In the genomic region with DNA sequence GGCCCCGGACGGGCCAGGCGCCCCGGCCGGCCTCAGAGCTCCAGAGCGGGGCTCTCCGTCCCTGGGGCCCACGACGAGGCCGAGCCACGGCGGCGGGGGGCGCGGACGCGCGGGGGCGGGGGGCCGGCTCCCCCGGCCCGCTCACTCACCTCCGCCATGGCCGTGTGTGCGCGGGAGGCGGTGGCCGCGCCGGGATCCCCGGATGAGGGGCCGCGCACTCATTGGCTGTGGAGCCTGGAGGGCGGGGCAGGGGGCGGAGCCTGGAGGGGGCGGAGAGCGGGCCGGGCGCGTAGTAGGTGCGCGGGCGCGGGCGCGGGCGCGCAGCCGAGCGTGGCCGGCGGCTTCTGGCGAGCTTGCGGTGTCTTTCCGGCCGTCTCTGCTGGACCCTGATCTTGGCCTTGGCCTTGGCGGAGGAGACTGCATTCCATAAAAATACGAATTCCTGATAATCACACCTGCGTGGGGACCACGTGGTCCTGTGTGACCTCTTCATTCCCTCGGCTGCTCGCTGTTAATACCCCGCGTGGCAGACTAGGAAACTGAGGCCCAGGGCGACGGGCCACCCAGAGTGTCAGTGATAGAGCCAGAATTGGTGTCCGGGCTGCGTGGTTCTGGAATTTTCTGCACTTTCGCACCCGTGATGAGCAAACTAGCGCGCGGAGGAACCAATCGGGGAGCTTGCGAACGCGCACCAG, we compare ENCODE assay signal across 2 cellular contexts.
TF ChIP-seq lines count a peak whose summit lies in the region.

A gene with protein sequence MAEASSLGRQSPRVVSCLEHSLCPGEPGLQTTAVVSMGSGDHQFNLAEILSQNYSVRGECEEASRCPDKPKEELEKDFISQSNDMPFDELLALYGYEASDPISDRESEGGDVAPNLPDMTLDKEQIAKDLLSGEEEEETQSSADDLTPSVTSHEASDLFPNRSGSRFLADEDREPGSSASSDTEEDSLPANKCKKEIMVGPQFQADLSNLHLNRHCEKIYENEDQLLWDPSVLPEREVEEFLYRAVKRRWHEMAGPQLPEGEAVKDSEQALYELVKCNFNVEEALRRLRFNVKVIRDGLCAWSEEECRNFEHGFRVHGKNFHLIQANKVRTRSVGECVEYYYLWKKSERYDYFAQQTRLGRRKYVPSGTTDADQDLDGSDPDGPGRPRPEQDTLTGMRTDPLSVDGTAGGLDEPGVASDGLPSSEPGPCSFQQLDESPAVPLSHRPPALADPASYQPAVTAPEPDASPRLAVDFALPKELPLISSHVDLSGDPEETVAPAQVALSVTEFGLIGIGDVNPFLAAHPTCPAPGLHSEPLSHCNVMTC (minus strand): TSS at position 172 of the 695 bp plus-strand sequence. CDS start 14 bp downstream, at position 158.

TF ChIP-seq in A549, 52 proteins besides CTCF, POLR2A, EP300 and RAD21:
- TF ChIP-seq, protein P1, sequence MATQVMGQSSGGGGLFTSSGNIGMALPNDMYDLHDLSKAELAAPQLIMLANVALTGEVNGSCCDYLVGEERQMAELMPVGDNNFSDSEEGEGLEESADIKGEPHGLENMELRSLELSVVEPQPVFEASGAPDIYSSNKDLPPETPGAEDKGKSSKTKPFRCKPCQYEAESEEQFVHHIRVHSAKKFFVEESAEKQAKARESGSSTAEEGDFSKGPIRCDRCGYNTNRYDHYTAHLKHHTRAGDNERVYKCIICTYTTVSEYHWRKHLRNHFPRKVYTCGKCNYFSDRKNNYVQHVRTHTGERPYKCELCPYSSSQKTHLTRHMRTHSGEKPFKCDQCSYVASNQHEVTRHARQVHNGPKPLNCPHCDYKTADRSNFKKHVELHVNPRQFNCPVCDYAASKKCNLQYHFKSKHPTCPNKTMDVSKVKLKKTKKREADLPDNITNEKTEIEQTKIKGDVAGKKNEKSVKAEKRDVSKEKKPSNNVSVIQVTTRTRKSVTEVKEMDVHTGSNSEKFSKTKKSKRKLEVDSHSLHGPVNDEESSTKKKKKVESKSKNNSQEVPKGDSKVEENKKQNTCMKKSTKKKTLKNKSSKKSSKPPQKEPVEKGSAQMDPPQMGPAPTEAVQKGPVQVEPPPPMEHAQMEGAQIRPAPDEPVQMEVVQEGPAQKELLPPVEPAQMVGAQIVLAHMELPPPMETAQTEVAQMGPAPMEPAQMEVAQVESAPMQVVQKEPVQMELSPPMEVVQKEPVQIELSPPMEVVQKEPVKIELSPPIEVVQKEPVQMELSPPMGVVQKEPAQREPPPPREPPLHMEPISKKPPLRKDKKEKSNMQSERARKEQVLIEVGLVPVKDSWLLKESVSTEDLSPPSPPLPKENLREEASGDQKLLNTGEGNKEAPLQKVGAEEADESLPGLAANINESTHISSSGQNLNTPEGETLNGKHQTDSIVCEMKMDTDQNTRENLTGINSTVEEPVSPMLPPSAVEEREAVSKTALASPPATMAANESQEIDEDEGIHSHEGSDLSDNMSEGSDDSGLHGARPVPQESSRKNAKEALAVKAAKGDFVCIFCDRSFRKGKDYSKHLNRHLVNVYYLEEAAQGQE (IDR thresholded peaks at IDR 0.05) = no peak
- TF ChIP-seq ZNF302 (CRISPR knock-in tag; IDR thresholded peaks at IDR 0.05) (no peak), RNF2 (IDR thresholded peaks at IDR 0.05; ENCODE audit: borderline replicate concordance, low read depth) (no peak), PHF8 (IDR thresholded peaks at IDR 0.05; ENCODE audit: borderline replicate concordance, low read depth) (peak; percentile 31; the same call in 1 of the 2 replicates), MYC (IDR thresholded peaks at IDR 0.05; ENCODE audit: borderline replicate concordance, low read length) (0 out of 2 replicates have a peak, but pooled peaks have one; percentile 68), JUN (IDR thresholded peaks at IDR 0.05) (peak; percentile 58 to 82; a peak in 4 of 5 replicates), HOXB5 (CRISPR knock-in tag; IDR thresholded peaks at IDR 0.05) (peak; percentile 63; the same call in 1 of the 2 replicates), HOXB13 (CRISPR knock-in tag; IDR thresholded peaks at IDR 0.05; ENCODE audit: low read depth) (0 out of 2 replicates have a peak, but pooled peaks have one; percentile 27), JUNB (IDR thresholded peaks at IDR 0.05) (no peak)
- TF ChIP-seq, protein P2, sequence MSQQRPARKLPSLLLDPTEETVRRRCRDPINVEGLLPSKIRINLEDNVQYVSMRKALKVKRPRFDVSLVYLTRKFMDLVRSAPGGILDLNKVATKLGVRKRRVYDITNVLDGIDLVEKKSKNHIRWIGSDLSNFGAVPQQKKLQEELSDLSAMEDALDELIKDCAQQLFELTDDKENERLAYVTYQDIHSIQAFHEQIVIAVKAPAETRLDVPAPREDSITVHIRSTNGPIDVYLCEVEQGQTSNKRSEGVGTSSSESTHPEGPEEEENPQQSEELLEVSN (IDR thresholded peaks at IDR 0.05; ENCODE audit: borderline replicate concordance, low read depth) = peak; percentile 73
- TF ChIP-seq, protein P3, sequence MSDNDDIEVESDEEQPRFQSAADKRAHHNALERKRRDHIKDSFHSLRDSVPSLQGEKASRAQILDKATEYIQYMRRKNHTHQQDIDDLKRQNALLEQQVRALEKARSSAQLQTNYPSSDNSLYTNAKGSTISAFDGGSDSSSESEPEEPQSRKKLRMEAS (IDR thresholded peaks at IDR 0.05) = peak; percentile 91

TF ChIP-seq in H1, 55 proteins besides CTCF, POLR2A, EP300 and RAD21:
- TF ChIP-seq GABPA (IDR thresholded peaks at IDR 0.05; ENCODE audit: borderline replicate concordance, insufficient read depth, low read length) (no peak), TAF1 (IDR thresholded peaks at IDR 0.05; ENCODE audit: low read depth, low read length) (peak; percentile 83), RFX5 (IDR thresholded peaks at IDR 0.05; ENCODE audit: borderline replicate concordance, low read depth, low read length) (no peak), RNF2 (IDR thresholded peaks at IDR 0.05; ENCODE audit: borderline replicate concordance, low read depth, low read length, missing control alignments, poor library complexity, severe bottlenecking) (no peak), TCF12 (IDR thresholded peaks at IDR 0.05; ENCODE audit: low read depth, low read length) (no peak), BACH1 (IDR thresholded peaks at IDR 0.05; ENCODE audit: low read length) (no peak), TAF7 (optimal IDR thresholded peaks at IDR 0.05; ENCODE audit: borderline replicate concordance, low read depth, low read length) (peak; percentile 62), CEBPB (IDR thresholded peaks at IDR 0.05; ENCODE audit: low read depth, low read length) (no peak), SIN3A (conservative IDR thresholded peaks at IDR 0.05 in 1 of 2, IDR thresholded peaks at IDR 0.05 in 1 of 2; ENCODE audit: low read depth in 1 of 2, low read length in 2 of 2) (no peak), YY1 (IDR thresholded peaks at IDR 0.05; ENCODE audit: low read depth, low read length) (peak; percentile 74; the same call in 1 of the 2 replicates), KDM1A (IDR thresholded peaks at IDR 0.05; ENCODE audit: borderline replicate concordance, low read length) (no peak), SP1 (IDR thresholded peaks at IDR 0.05; ENCODE audit: low read depth, low read length) (0 out of 2 replicates have a peak, but pooled peaks have one; percentile 34), POLR2AphosphoS5 (IDR thresholded peaks at IDR 0.05; ENCODE audit: low read depth, low read length) (peak; percentile 68), CHD2 (IDR thresholded peaks at IDR 0.05; ENCODE audit: low read length) (no peak), SP4 (IDR thresholded peaks at IDR 0.05; ENCODE audit: low read length) (no peak), TBP (IDR thresholded peaks at IDR 0.05; ENCODE audit: low read depth, low read length) (peak; percentile 24; the same call in 1 of the 2 replicates), CREB1 (IDR thresholded peaks at IDR 0.05) (peak; percentile 68), EGR1 (IDR thresholded peaks at IDR 0.05; ENCODE audit: borderline replicate concordance, low read depth, low read length) (peak; percentile 23; the same call in 1 of the 2 replicates), SUZ12 (IDR thresholded peaks at IDR 0.05; ENCODE audit: low read length) (no peak), CHD1 (IDR thresholded peaks at IDR 0.05; ENCODE audit: low read depth, low read length) (no peak), JUND (IDR thresholded peaks at IDR 0.05; ENCODE audit: low read length) (no peak), HDAC2 (IDR thresholded peaks at IDR 0.05; ENCODE audit: borderline replicate concordance in 1 of 2, low read depth in 2 of 2, low read length in 2 of 2) (no peak), CBX8 (IDR thresholded peaks at IDR 0.05; ENCODE audit: borderline replicate concordance, low read depth, low read length) (no peak), SP2 (IDR thresholded peaks at IDR 0.05; ENCODE audit: low read length) (no peak), PHF8 (conservative IDR thresholded peaks at IDR 0.05; ENCODE audit: low read depth, low read length) (peak; percentile 83)
- TF ChIP-seq, protein P3 (IDR thresholded peaks at IDR 0.05) = peak; percentile 67
- TF ChIP-seq, protein P2 (IDR thresholded peaks at IDR 0.05) = peak; percentile 42; the same call in 1 of the 2 replicates
